In genomic region chr11:9150501-9150900, GRCh38 we compare ENCODE assay signal across 20 cellular contexts. TPM values are rescaled to one million over a fixed set of nuclear protein-coding genes. Genes with fewer than 3 reads are reported as not detected.
DNase-seq lines count a peak whose midpoint lies in the region; ATAC-seq, FAIRE-seq and TF ChIP-seq lines count a peak whose summit lies in the region.
"Had no signal": no experiment of that assay in that cellular context is flagged by ENCODE, and none has a peak within 500 bp of the region (broad histone marks: within the 10 kb centered on the region; RNA-seq: fewer than 3 reads in every experiment).

No MANE protein-coding gene starts in this region.

- peak overlapping the region; percentile 89 for H2AK5ac ChIP-seq in IMR-90 (ENCODE audit: low read depth, low read length)

- intact Hi-C loops in IMR-90 (cut with micrococcal nuclease) = loop anchor here (5.0 kb wide), 1 partner anchor 112 kb away; no protein-coding TSS in a partner anchor

- H3K27ac ChIP-seq in IMR-90 (ENCODE audit: insufficient read depth, low read length) (0 out of 2 replicates have a peak overlapping the region, but pooled peaks have one; percentile 6), keratinocyte (ENCODE audit: control insufficient read depth, insufficient read depth, low read length) (no peak overlapping the region)
- H3K27ac ChIP-seq: A549, skin epidermis, stomach had no signal

- TF ChIP-seq POLR2A in IMR-90 (IDR thresholded peaks at IDR 0.05; ENCODE audit: low read depth, low read length) = no peak

- peak overlapping the region; percentile 95 for H2BK5ac ChIP-seq in IMR-90 (ENCODE audit: low read depth, low read length, poor library complexity, severe bottlenecking)

- H3K18ac ChIP-seq in IMR-90 (ENCODE audit: low read depth, low read length) = peak overlapping the region; percentile 45; the same call in 1 of the 2 replicates

- H3K56ac ChIP-seq in IMR-90 (ENCODE audit: extremely low read depth, insufficient read depth, low read length) = no peak overlapping the region; the same call in 1 of the 2 replicates

- H3K4me3 ChIP-seq in AG04449 (ENCODE audit: low read depth, low read length) (no peak overlapping the region), IMR-90 (ENCODE audit: insufficient read depth, low read depth, low read length) (no peak overlapping the region), cardiac fibroblast (replicated peaks in 1 of 2; ENCODE audit: low read depth in 2 of 2, low read length in 2 of 2) (no peak overlapping the region), keratinocyte (ENCODE audit: control insufficient read depth in 2 of 3, extremely low read depth in 1 of 3, insufficient read depth in 2 of 3, low read depth in 1 of 3, low read length in 3 of 3) (no peak overlapping the region)
- H3K4me3 ChIP-seq: A549, skin epidermis, stomach had no signal

- H3K14ac ChIP-seq in IMR-90 (replicated peaks; ENCODE audit: low read depth, low read length) = peak overlapping the region; percentile 95

- H3K9me1 ChIP-seq in IMR-90 (ENCODE audit: insufficient read depth, low read length) (peaks cover 25% of the 10 kb centered on the region), keratinocyte (ENCODE audit: control insufficient read depth, extremely low read depth, insufficient read depth, low read length) (no peaks in the 10 kb centered on the region)

- no peaks in the 10 kb centered on the region for H3K9me3 Mint-ChIP-seq in activated CD8-positive, alpha-beta memory T cell treated with anti-CD3 and anti-CD28 coated beads, Interleukin-2, amount 10 ng/mL, durations not matched to agents 7 days and 5 days (ENCODE audit: low read depth)
- no peaks in the 10 kb centered on the region for H3K9me3 Mint-ChIP-seq in activated CD4-positive, alpha-beta T cell treated with anti-CD3 and anti-CD28 coated beads, Interleukin-2, amount 10 ng/mL, durations not matched to agents 7 days and 5 days

- FAIRE-seq in keratinocyte (lab: Jason Lieb, UNC) = peak; percentile 17
- FAIRE-seq: A549, D721Med had no signal

- H3K9ac ChIP-seq in IMR-90 (ENCODE audit: low read depth, low read length) (no peak overlapping the region), keratinocyte (ENCODE audit: control insufficient read depth, extremely low read depth, insufficient read depth, low read length) (no peak overlapping the region)

- DNase-seq in AG04449 (ENCODE audit: low read depth, low spot score) (peak; percentile 72), IMR-90 (peak; percentile 95), cardiac fibroblast (ENCODE audit: low read depth in 2 of 2) (peak; percentile 73 to 96), keratinocyte (ENCODE audit: low read depth, low spot score) (no peak), ACHN (no peak), left lobe of liver (ENCODE audit: low spot score) (no peak)
- DNase-seq in activated CD8-positive, alpha-beta memory T cell treated with anti-CD3 and anti-CD28 coated beads, Interleukin-2, amount 10 ng/mL, durations not matched to agents 7 days and 5 days = no peak
- DNase-seq in activated CD4-positive, alpha-beta T cell treated with anti-CD3 and anti-CD28 coated beads, Interleukin-2, amount 10 ng/mL, durations not matched to agents 7 days and 5 days = no peak
- DNase-seq: activated CD4-positive, alpha-beta T cell treated with anti-CD3 and anti-CD28 coated beads, Interleukin-2, amount 50 U/mL, for 48 hours; activated effector memory CD4-positive, alpha-beta T cell treated with Interleukin-2 at 50 U/mL for 16 hours; NCI-H2029 treated with DMSO at 0.1 percent for 48 hours; NCI-H748 treated with DMSO at 0.1 percent for 48 hours; nucleus accumbens; stomach; T1000 had no signal

- peak; percentile 90 for ATAC-seq in IMR-90 (ENCODE audit: low read depth)
- no peak for ATAC-seq in left lobe of liver
- no peak for ATAC-seq in activated CD8-positive, alpha-beta memory T cell treated with anti-CD3 and anti-CD28 coated beads, Interleukin-2, amount 10 ng/mL, durations not matched to agents 7 days and 5 days
- ATAC-seq: A549, HCT116, Right ventricle myocardium inferior had no signal

- no TSS peak for BruUV-seq in IMR-90 (replicated peaks; lab: Mats Ljungman, UMichigan)

- peaks cover 7% of the 10 kb centered on the region for H3K4me1 ChIP-seq in IMR-90 (ENCODE audit: control insufficient read depth, insufficient read depth, low read length)
- H3K4me1 ChIP-seq in keratinocyte (ENCODE audit: control insufficient read depth, extremely low read depth, insufficient read depth, low read length) = peaks cover 16% of the 10 kb centered on the region
- H3K4me1 ChIP-seq: A549, stomach had no signal

- H3K4ac ChIP-seq in IMR-90 (ENCODE audit: low read depth, low read length) = peak overlapping the region; percentile 77; the same call in 1 of the 2 replicates

- H2AK9ac ChIP-seq in IMR-90 (replicated peaks; ENCODE audit: low read depth, low read length, poor library complexity) = peak overlapping the region; percentile 71

- no peaks in the 10 kb centered on the region; the same call in 1 of the 2 replicates for H4K20me1 ChIP-seq in IMR-90 (ENCODE audit: insufficient read depth, low read length)
- no peaks in the 10 kb centered on the region for H4K20me1 ChIP-seq in keratinocyte (ENCODE audit: control insufficient read depth, extremely low read depth, insufficient read depth, low read length)

- no CpG with 5 or more reads among the region's 2 CpGs for WGBS in IMR-90 (ENCODE audit: extremely low coverage in 2 of 2, insufficient read length in 1 of 2), 2 experiments

- H4K91ac ChIP-seq in IMR-90 (ENCODE audit: insufficient read depth, low read depth, low read length) = 0 out of 2 replicates have a peak overlapping the region, but pooled peaks have one; percentile 29

- H3K27me3 ChIP-seq in IMR-90 (ENCODE audit: control insufficient read depth, insufficient read depth, low read length) (no peaks in the 10 kb centered on the region), keratinocyte (ENCODE audit: control insufficient read depth, extremely low read depth, insufficient read depth, low read length) (no peaks in the 10 kb centered on the region)
- H3K27me3 ChIP-seq: stomach had no signal

- H3K4me1 Mint-ChIP-seq in activated CD8-positive, alpha-beta memory T cell treated with anti-CD3 and anti-CD28 coated beads, Interleukin-2, amount 10 ng/mL, durations not matched to agents 7 days and 5 days = peaks cover 5% of the 10 kb centered on the region
- H3K4me1 Mint-ChIP-seq in activated CD4-positive, alpha-beta T cell treated with anti-CD3 and anti-CD28 coated beads, Interleukin-2, amount 10 ng/mL, durations not matched to agents 7 days and 5 days = peaks cover 5% of the 10 kb centered on the region

- TF ChIP-seq RAD21 in IMR-90 (IDR thresholded peaks at IDR 0.05; ENCODE audit: low read length) = no peak

- CTCF ChIA-PET in AG04449 (lab: Yijun Ruan, JAX) = interaction anchor here (0.9 to 7.4 kb wide), 5 partner anchors 10 to 357 kb away, joined by 3 to 54 read pairs (median 4); no protein-coding TSS in a partner anchor
- CTCF ChIA-PET in IMR-90 (lab: Yijun Ruan, JAX) = interaction anchor here (2.6 kb wide), 1 partner anchor 13 kb away, joined by 9 read pairs; no protein-coding TSS in a partner anchor
- CTCF ChIA-PET in activated CD8-positive, alpha-beta memory T cell treated with anti-CD3 and anti-CD28 coated beads, Interleukin-2, amount 10 ng/mL, durations not matched to agents 7 days and 5 days (lab: Charles Lee) = interaction anchor here (1.2 kb wide), 1 partner anchor 13 kb away, joined by 9 read pairs; no protein-coding TSS in a partner anchor
- CTCF ChIA-PET in activated CD4-positive, alpha-beta T cell treated with anti-CD3 and anti-CD28 coated beads, Interleukin-2, amount 10 ng/mL, durations not matched to agents 7 days and 5 days (lab: Charles Lee) = interaction anchor here (1.3 kb wide), 1 partner anchor 13 kb away, joined by 3 read pairs; no protein-coding TSS in a partner anchor

- TF ChIP-seq CTCF in AG04449 (IDR thresholded peaks at IDR 0.05; ENCODE audit: insufficient read depth, low read length, missing control alignments) (no peak), IMR-90 (conservative IDR thresholded peaks at IDR 0.05; ENCODE audit: low read depth, low read length) (no peak), cardiac fibroblast (IDR thresholded peaks at IDR 0.05; ENCODE audit: low read depth, low read length) (no peak), keratinocyte (optimal IDR thresholded peaks at IDR 0.05 in 1 of 3, IDR thresholded peaks at IDR 0.05 in 1 of 3, conservative IDR thresholded peaks at IDR 0.05 in 1 of 3; ENCODE audit: extremely low read depth in 1 of 3, insufficient read depth in 2 of 3, low read length in 3 of 3) (no peak)

- H3K23ac ChIP-seq in IMR-90 (ENCODE audit: low read depth, low read length) = peak overlapping the region; percentile 71; the same call in 1 of the 2 replicates

- in situ Hi-C loops in IMR-90 (cut with MboI; ENCODE audit: low sequenced_read_pairs) (no loop called here), ACHN (cut with HindIII; ENCODE audit: low pct_ligation_motif_present, low pct_unique_long_range_greater_than_20kb, low sequenced_read_pairs) (no loop called here)

- peak overlapping the region; percentile 53; the same call in 1 of the 3 replicates for H2BK15ac ChIP-seq in IMR-90 (ENCODE audit: low read depth, low read length)

- H3K36me3 ChIP-seq in IMR-90 (ENCODE audit: control insufficient read depth, insufficient read depth, low read length) (peaks cover 51% of the 10 kb centered on the region), keratinocyte (ENCODE audit: control insufficient read depth in 2 of 2, extremely low read depth in 1 of 2, insufficient read depth in 2 of 2, low read length in 2 of 2) (peaks cover 10 to 13% of the 10 kb centered on the region in 2 experiments)

- H3K4me2 ChIP-seq in IMR-90 (ENCODE audit: low read depth, low read length) = peak overlapping the region; percentile 15; the same call in 1 of the 2 replicates
- no peak overlapping the region for H3K4me2 ChIP-seq in keratinocyte (ENCODE audit: control insufficient read depth, extremely low read depth, insufficient read depth, low read depth, low read length)
- H3K4me2 ChIP-seq: A549 had no signal

- H2AFZ ChIP-seq in IMR-90 (replicated peaks; ENCODE audit: low read length, poor library complexity) = no peak overlapping the region
- H2AFZ ChIP-seq in keratinocyte (ENCODE audit: control insufficient read depth, low read length) = no peak overlapping the region

- H3K36me3 Mint-ChIP-seq in activated CD8-positive, alpha-beta memory T cell treated with anti-CD3 and anti-CD28 coated beads, Interleukin-2, amount 10 ng/mL, durations not matched to agents 7 days and 5 days = no peaks in the 10 kb centered on the region
- H3K36me3 Mint-ChIP-seq in activated CD4-positive, alpha-beta T cell treated with anti-CD3 and anti-CD28 coated beads, Interleukin-2, amount 10 ng/mL, durations not matched to agents 7 days and 5 days (ENCODE audit: low read depth) = peaks cover 50% of the 10 kb centered on the region

- peak overlapping the region; percentile 59 for H2BK20ac ChIP-seq in IMR-90 (ENCODE audit: low read depth, low read length)

- H4K5ac ChIP-seq in IMR-90 (ENCODE audit: low read depth, low read length) = peak overlapping the region; percentile 62; the same call in 1 of the 2 replicates

- H3K79me1 ChIP-seq in IMR-90 (ENCODE audit: low read depth in 1 of 2, low read length in 2 of 2) = peaks cover 30 to 66% of the 10 kb centered on the region in 2 experiments

- dilution Hi-C loops in IMR-90 (cut with HindIII; ENCODE audit: low sequenced_read_pairs, unreplicated experiment) (no loop called here), keratinocyte (cut with MboI; ENCODE audit: extremely low pct_ligation_motif_present, low sequenced_read_pairs) (no loop called here)

- H4K8ac ChIP-seq in IMR-90 (ENCODE audit: low read depth in 2 of 2, low read length in 2 of 2) = peak overlapping the region; percentile 48 to 73; a peak in 2 of 4 replicates

- H3K4me3 Mint-ChIP-seq in activated CD8-positive, alpha-beta memory T cell treated with anti-CD3 and anti-CD28 coated beads, Interleukin-2, amount 10 ng/mL, durations not matched to agents 7 days and 5 days = no peak overlapping the region
- H3K4me3 Mint-ChIP-seq in activated CD4-positive, alpha-beta T cell treated with anti-CD3 and anti-CD28 coated beads, Interleukin-2, amount 10 ng/mL, durations not matched to agents 7 days and 5 days = no peak overlapping the region

- H2BK120ac ChIP-seq in IMR-90 (ENCODE audit: low read depth, low read length) = peak overlapping the region; percentile 17; the same call in 1 of the 2 replicates

- H3K79me2 ChIP-seq in keratinocyte (ENCODE audit: control insufficient read depth, insufficient read depth, low read length) = no peaks in the 10 kb centered on the region

- POLR2A ChIA-PET in AG04449 (lab: Yijun Ruan, JAX) = no interaction called here
- POLR2A ChIA-PET in IMR-90 (lab: Charles Lee; ENCODE audit: unreplicated experiment) = no interaction called here
- POLR2A ChIA-PET in activated CD4-positive, alpha-beta T cell treated with anti-CD3 and anti-CD28 coated beads, Interleukin-2, amount 10 ng/mL, durations not matched to agents 7 days and 5 days (lab: Charles Lee) = no interaction called here

- H3K9me3 ChIP-seq in IMR-90 (ENCODE audit: control insufficient read depth, insufficient read depth, low read length) (no peaks in the 10 kb centered on the region), keratinocyte (ENCODE audit: control insufficient read depth, low read depth, low read length) (no peaks in the 10 kb centered on the region)
- H3K9me3 ChIP-seq: A549, stomach had no signal

- H3K27ac Mint-ChIP-seq in activated CD8-positive, alpha-beta memory T cell treated with anti-CD3 and anti-CD28 coated beads, Interleukin-2, amount 10 ng/mL, durations not matched to agents 7 days and 5 days = no peak overlapping the region
- no peak overlapping the region for H3K27ac Mint-ChIP-seq in activated CD4-positive, alpha-beta T cell treated with anti-CD3 and anti-CD28 coated beads, Interleukin-2, amount 10 ng/mL, durations not matched to agents 7 days and 5 days

- H3K27me3 Mint-ChIP-seq in activated CD8-positive, alpha-beta memory T cell treated with anti-CD3 and anti-CD28 coated beads, Interleukin-2, amount 10 ng/mL, durations not matched to agents 7 days and 5 days = no peaks in the 10 kb centered on the region
- no peaks in the 10 kb centered on the region for H3K27me3 Mint-ChIP-seq in activated CD4-positive, alpha-beta T cell treated with anti-CD3 and anti-CD28 coated beads, Interleukin-2, amount 10 ng/mL, durations not matched to agents 7 days and 5 days

RNA-seq across cellular contexts. Expression of gene SCUBE2, which starts 59.1 kb away (rescaled TPM):
- total RNA-seq in IMR-90 (2012; rRNA removed) = 0.56 and 0.72 TPM in 2 replicates
- 0.43 and 0.53 TPM in 2 replicates for polyA plus RNA-seq in IMR-90 (2012; rRNA removed)
- polyA plus RNA-seq in IMR-90 (2012; cell fraction: cytosol; rRNA removed) = 0.36 and 0.65 TPM in 2 replicates
- 0.95 and 2.0 TPM in 2 replicates for polyA plus RNA-seq in IMR-90 (2012; cell fraction: nucleus; rRNA removed; ENCODE audit: low replicate concordance)
- polyA plus RNA-seq in keratinocyte = 0.70 to 2.3 TPM (median 1.5 TPM) in 3 replicates
- polyA plus RNA-seq in keratinocyte (2011; ENCODE audit: low read depth) = 0.50 TPM
- polyA plus RNA-seq in keratinocyte (2011; cell fraction: cytosol; rRNA removed) = 1.3 and 2.2 TPM in 2 replicates
- polyA plus RNA-seq in keratinocyte (2011; cell fraction: nucleus; rRNA removed) = 2.4 and 2.5 TPM in 2 replicates
- 1.5 and 2.1 TPM in 2 replicates for polyA plus RNA-seq in keratinocyte (2012; ENCODE audit: low replicate concordance)
- polyA minus RNA-seq in keratinocyte = 0.75 to 2.1 TPM (median 1.1 TPM) in 3 replicates
- not detected for polyA minus RNA-seq in keratinocyte (2011; cell fraction: cytosol; rRNA and poly(A)+ RNA removed)
- 2.3 and 2.8 TPM in 2 replicates for polyA minus RNA-seq in keratinocyte (2011; cell fraction: nucleus; rRNA and poly(A)+ RNA removed)
- 0.65 TPM for total RNA-seq in left lobe of liver
- total RNA-seq in activated CD8-positive, alpha-beta memory T cell treated with anti-CD3 and anti-CD28 coated beads, Interleukin-2, amount 10 ng/mL, durations not matched to agents 7 days and 5 days = not detected
- total RNA-seq in activated CD4-positive, alpha-beta T cell treated with anti-CD3 and anti-CD28 coated beads, Interleukin-2, amount 10 ng/mL, durations not matched to agents 7 days and 5 days = under 1 TPM; 0.35 to 0.55 TPM

Comparison
In these comparisons a context has a peak if more than half of its experiments do, and no peak if none do; other contexts are left out.
1. DNase-seq: peak in AG04449 (single experiment), IMR-90 (single experiment) and cardiac fibroblast (2 of 2); none in keratinocyte (single experiment), ACHN (single experiment), left lobe of liver (single experiment), activated CD8-positive, alpha-beta memory T cell treated with anti-CD3 and anti-CD28 coated beads, Interleukin-2, amount 10 ng/mL, durations not matched to agents 7 days and 5 days (single experiment) and activated CD4-positive, alpha-beta T cell treated with anti-CD3 and anti-CD28 coated beads, Interleukin-2, amount 10 ng/mL, durations not matched to agents 7 days and 5 days (single experiment).